In genomic region chr1:65253800-65254319, GRCh38 we compare ENCODE assay signal across 9 cellular contexts. TPM values are rescaled to one million over a fixed set of nuclear protein-coding genes. Genes with fewer than 3 reads are reported as not detected.
A peak's percentile ranks its signal among the peaks of the same experiment; 100 is the strongest.
DNase-seq lines count a peak whose midpoint lies in the region; ATAC-seq, FAIRE-seq and TF ChIP-seq lines count a peak whose summit lies in the region.
"Had no signal": no experiment of that assay in that cellular context is flagged by ENCODE, and none has a peak within 500 bp of the region (broad histone marks: within the 10 kb centered on the region; RNA-seq: fewer than 3 reads in every experiment).

No MANE protein-coding gene starts in this region.

- no peaks in the 10 kb centered on the region for H3K27me3 ChIP-seq in Caco-2 (replicated peaks; ENCODE audit: control insufficient read depth, insufficient read depth, low read length)
- no peaks in the 10 kb centered on the region for H3K27me3 ChIP-seq in Karpas-422 (ENCODE audit: low read length)

- H3K4me2 ChIP-seq in Karpas-422 (ENCODE audit: low read depth, low read length, poor library complexity, severe bottlenecking): peak overlapping the region; percentile 89

- H3K27ac ChIP-seq in Karpas-422 (ENCODE audit: low read length) (no peak overlapping the region), cingulate gyrus (ENCODE audit: low read depth, low read length) (peak overlapping the region; percentile 99)

- H3K36me3 ChIP-seq in Caco-2 (ENCODE audit: control insufficient read depth, insufficient read depth, low read length) (no peaks in the 10 kb centered on the region), Karpas-422 (ENCODE audit: insufficient read depth, low read length) (no peaks in the 10 kb centered on the region)

- peak overlapping the region; percentile 70 for H3K9ac ChIP-seq in Karpas-422 (ENCODE audit: low read length)

- no peaks in the 10 kb centered on the region for H3K4me1 ChIP-seq in Caco-2
- peaks cover 12% of the 10 kb centered on the region for H3K4me1 ChIP-seq in Karpas-422 (ENCODE audit: low read length)

- DNase-seq in Caco-2 (no peak), Karpas-422 (no peak), urothelium cell line (ENCODE audit: low spot score) (no peak), NOMO-1 (lab: John Stamatoyannopoulos, UW; ENCODE audit: unreplicated experiment in 2 of 2) (no peak), ACHN (no peak)
- DNase-seq in naive thymus-derived CD8-positive, alpha-beta T cell: no peak

- H3K9me2 ChIP-seq in Karpas-422 (replicated peaks; ENCODE audit: insufficient read depth, low read length): no peaks in the 10 kb centered on the region

- CTCF ChIA-PET in Caco-2 (lab: Charles Lee): interaction anchor here (1.4 kb wide), 1 partner anchor 433 kb away, joined by 4 read pairs; no protein-coding TSS in a partner anchor

- no peak for TF ChIP-seq CTCF in Caco-2 (IDR thresholded peaks at IDR 0.05; ENCODE audit: insufficient read depth in 1 of 2, low read depth in 1 of 2, low read length in 1 of 2, severe bottlenecking in 1 of 2, unreplicated experiment in 1 of 2)

- no peaks in the 10 kb centered on the region for H3K27me3 Mint-ChIP-seq in Caco-2 (ENCODE audit: insufficient read depth, unreplicated experiment)
- H3K27me3 Mint-ChIP-seq in naive thymus-derived CD8-positive, alpha-beta T cell: peaks cover 0 to 10% (median 3%) of the 10 kb centered on the region in 5 donors

- peaks cover 14% of the 10 kb centered on the region for H3K4me1 Mint-ChIP-seq in Caco-2 (ENCODE audit: low read depth, unreplicated experiment)
- H3K4me1 Mint-ChIP-seq in naive thymus-derived CD8-positive, alpha-beta T cell: peaks cover 6 to 21% (median 17%) of the 10 kb centered on the region in 4 donors

- H3K9me3 ChIP-seq in Caco-2: no peaks in the 10 kb centered on the region
- H3K9me3 ChIP-seq in Karpas-422 (ENCODE audit: low read length): no peaks in the 10 kb centered on the region

- FAIRE-seq in urothelium cell line (lab: Jason Lieb, UNC): no peak
- FAIRE-seq: TTC549 had no signal

- no TSS peak for BruUV-seq in Caco-2 (replicated peaks; lab: Mats Ljungman, UMichigan)

- no peaks in the 10 kb centered on the region for H4K20me1 ChIP-seq in Karpas-422 (ENCODE audit: insufficient read depth, low read depth, low read length)

- in situ Hi-C loops in ACHN (cut with HindIII; ENCODE audit: low pct_ligation_motif_present, low pct_unique_long_range_greater_than_20kb, low sequenced_read_pairs): no loop called here

- H3K36me3 Mint-ChIP-seq in Caco-2 (ENCODE audit: insufficient read depth, unreplicated experiment): peaks cover 5% of the 10 kb centered on the region
- no peaks in the 10 kb centered on the region for H3K36me3 Mint-ChIP-seq in naive thymus-derived CD8-positive, alpha-beta T cell

- H3K4me3 ChIP-seq in Caco-2 (ENCODE audit: low read depth, low read length): peak overlapping the region; percentile 70
- peak overlapping the region; percentile 81 for H3K4me3 ChIP-seq in Karpas-422 (ENCODE audit: low read length)

- H3K79me2 ChIP-seq in Karpas-422 (ENCODE audit: low read length): no peaks in the 10 kb centered on the region

- intact Hi-C loops in Caco-2 (cut with micrococcal nuclease; ENCODE audit: unreplicated experiment): no loop called here

- peak overlapping the region; percentile 70 for H3K27ac Mint-ChIP-seq in Caco-2 (ENCODE audit: unreplicated experiment)
- H3K27ac Mint-ChIP-seq in naive thymus-derived CD8-positive, alpha-beta T cell: peak overlapping the region; percentile 53 to 94 (median 81)

- POLR2A ChIA-PET in Caco-2 (lab: Charles Lee): interaction anchor here (1.3 to 1.9 kb wide), 2 partner anchors 14 to 166 kb away, joined by 3 to 5 read pairs; partner anchors contain the start of genes LEPR and LEPROT
- POLR2A ChIA-PET in naive thymus-derived CD8-positive, alpha-beta T cell (lab: Charles Lee): interaction anchor here (0.6 to 3.1 kb wide), 3 partner anchors 13 to 166 kb away, joined by 3 to 21 read pairs (median 14); partner anchors contain the start of genes LEPR and LEPROT

- peak overlapping the region; percentile 79 for H3K4me3 Mint-ChIP-seq in Caco-2 (ENCODE audit: unreplicated experiment)
- H3K4me3 Mint-ChIP-seq in naive thymus-derived CD8-positive, alpha-beta T cell: peak overlapping the region; percentile 74 to 96 (median 88)

- ATAC-seq in GM21526 (IDR thresholded peaks at IDR 0.05; ENCODE audit: low FRiP score, unreplicated experiment): peak; percentile 37
- peak in 1 of 2 donors; percentile 34 for ATAC-seq in naive thymus-derived CD8-positive, alpha-beta T cell

- no peaks in the 10 kb centered on the region for H3K9me3 Mint-ChIP-seq in Caco-2 (ENCODE audit: unreplicated experiment)
- no peaks in the 10 kb centered on the region for H3K9me3 Mint-ChIP-seq in naive thymus-derived CD8-positive, alpha-beta T cell

- peak overlapping the region; percentile 98 for H2AFZ ChIP-seq in Karpas-422 (ENCODE audit: low read length)

RNA-seq across cellular contexts. Expression of gene DNAJC6, which starts 55.5 kb away (rescaled TPM):
- total RNA-seq in Caco-2 (2022): 4.0 and 6.2 TPM in 2 replicates
- 0.37 and 0.72 TPM in 2 replicates for total RNA-seq in Karpas-422 (2014; rRNA removed; shearing (Covaris generic); ENCODE audit: low replicate concordance)
- 1 to 10 TPM; 3.3 to 4.6 TPM for total RNA-seq in naive thymus-derived CD8-positive, alpha-beta T cell
- under 1 TPM in 2 of 3 donors, not detected in 1; 0.21 to 0.80 TPM for polyA plus RNA-seq in naive thymus-derived CD8-positive, alpha-beta T cell
